29 cellular contexts compared by ENCODE assay signal in genomic region chr17:37838276-37838675, GRCh38.
"Had no signal": no experiment of that assay in that cellular context is flagged by ENCODE, and none has a peak within 500 bp of the region (broad histone marks: within the 10 kb centered on the region; RNA-seq: fewer than 3 reads in every experiment).

No MANE protein-coding gene starts in this region.

- H3K4me3 ChIP-seq: ascending aorta, breast epithelium, cardiac muscle cell, colonic mucosa had no signal

- ATAC-seq: activated CD4-positive, alpha-beta T cell treated with anti-CD3 and anti-CD28 coated beads for 36 hours; activated naive CD4-positive, alpha-beta T cell treated with anti-CD3 and anti-CD28 coated beads, Interleukin-2, amount 50 U/mL, for 72 hours; activated T-cell treated with anti-CD3 and anti-CD28 coated beads, Interleukin-2, amount 50 U/mL, for 72 hours; esophagus mucosa; T-helper 17 cell had no signal

- H3K9me3 ChIP-seq: ascending aorta, breast epithelium, colonic mucosa had no signal

- H3K27me3 ChIP-seq: ascending aorta, colonic mucosa had no signal

- DNase-seq: activated CD4-positive, alpha-beta memory T cell treated with anti-CD3 and anti-CD28 coated beads, Interleukin-2, amount 10 ng/mL, durations not matched to agents 7 days and 5 days; activated CD4-positive, alpha-beta T cell treated with anti-CD3 and anti-CD28 coated beads for 36 hours; activated CD4-positive, alpha-beta T cell treated with anti-CD3 and anti-CD28 coated beads, Interleukin-2, amount 10 ng/mL, durations not matched to agents 24 days and 14 days; activated CD4-positive, CD25-positive, alpha-beta regulatory T cell; activated CD4-positive, CD25-positive, alpha-beta regulatory T cell treated with anti-CD3 and anti-CD28 coated beads, Interleukin-2, amount 50 U/mL, for 72 hours; activated CD8-positive, alpha-beta memory T cell treated with anti-CD3 and anti-CD28 coated beads, Interleukin-2, amount 50 U/mL, for 48 hours; activated gamma-delta T cell; activated naive CD4-positive, alpha-beta T cell; activated naive CD4-positive, alpha-beta T cell treated with anti-CD3 and anti-CD28 coated beads, Interleukin-2, amount 10 ng/mL, durations not matched to agents 7 days and 5 days; activated naive CD8-positive, alpha-beta T cell treated with anti-CD3 and anti-CD28 coated beads, Interleukin-2, amount 10 ng/mL, durations not matched to agents 7 days and 5 days; activated T-cell treated with anti-CD3 and anti-CD28 coated beads for 4 hours; activated T-cell treated with anti-CD3 and anti-CD28 coated beads, Interleukin-2, amount 50 U/mL, for 24 hours; activated T-cell treated with anti-CD3 and anti-CD28 coated beads, Interleukin-2, amount 50 U/mL, for 72 hours; central memory CD4-positive, alpha-beta T cell; cerebellar nuclear complex; colonic mucosa; effector CD8-positive, alpha-beta T cell; endodermal cell; foreskin fibroblast; head of caudate nucleus; T-helper 17 cell; T1000; WERI-Rb-1 had no signal

- H3K36me3 ChIP-seq: ascending aorta, breast epithelium, cardiac muscle cell, colonic mucosa, WERI-Rb-1 had no signal

- FAIRE-seq: frontal cortex had no signal

- H3K27ac ChIP-seq: ascending aorta, breast epithelium, cardiac muscle cell, colonic mucosa, WERI-Rb-1 had no signal

- H3K4me1 ChIP-seq: ascending aorta, breast epithelium, colonic mucosa had no signal
